10 cellular contexts compared by ENCODE assay signal in genomic region chr1:147515046-147515869, GRCh38. TPM values are rescaled to one million over a fixed set of nuclear protein-coding genes. Genes with fewer than 3 reads are reported as not detected.
DNase-seq lines count a peak whose midpoint lies in the region; ATAC-seq and TF ChIP-seq lines count a peak whose summit lies in the region.
"Had no signal": no experiment of that assay in that cellular context is flagged by ENCODE, and none has a peak within 500 bp of the region (broad histone marks: within the 10 kb centered on the region; RNA-seq: fewer than 3 reads in every experiment).

No MANE protein-coding gene starts in this region.

- H3K4me1 ChIP-seq in foreskin keratinocyte = no peaks in the 10 kb centered on the region
- no peaks in the 10 kb centered on the region for H3K4me1 ChIP-seq in smooth muscle cell (ENCODE audit: low read depth)

- no peak for DNase-seq in activated naive CD4-positive, alpha-beta T cell treated with anti-CD3 and anti-CD28 coated beads, Interleukin-2, amount 50 U/mL, for 72 hours (ENCODE audit: low spot score in 2 of 2)
- DNase-seq in activated naive CD4-positive, alpha-beta T cell (lab: John Stamatoyannopoulos, UW) = no peak
- DNase-seq in RPMI8226 (peak; percentile 23), foreskin keratinocyte (peak; percentile 12 to 51), smooth muscle cell (lab: John Stamatoyannopoulos, UW; ENCODE audit: unreplicated experiment) (no peak), hepatic stellate cell (ENCODE audit: low spot score) (no peak)
- DNase-seq in stimulated activated effector memory CD8-positive, alpha-beta T cell treated with anti-CD3 and anti-CD28 coated beads, Interleukin-12 subunit alpha, Interleukin-12 subunit beta, amount 100 ng/mL, for 72 hours (ENCODE audit: low spot score in 2 of 2) = no peak
- no peak for DNase-seq in activated naive CD4-positive, alpha-beta T cell treated with anti-CD3 and anti-CD28 coated beads, Interleukin-2, amount 50 U/mL, for 16 hours
- DNase-seq: activated B cell treated with CpG ODN at 0.5 μM for 24 hours had no signal

- H3K36me3 ChIP-seq in smooth muscle cell (ENCODE audit: low read depth) = no peaks in the 10 kb centered on the region

- H3K27ac Mint-ChIP-seq in activated naive CD4-positive, alpha-beta T cell treated with anti-CD3 and anti-CD28 coated beads, Interleukin-2, amount 50 U/mL, for 72 hours = peak overlapping the region in 1 of 2 donors; percentile 27
- H3K27ac Mint-ChIP-seq in stimulated activated effector memory CD8-positive, alpha-beta T cell treated with anti-CD3 and anti-CD28 coated beads, Interleukin-12 subunit alpha, Interleukin-12 subunit beta, amount 100 ng/mL, for 72 hours = no peak overlapping the region
- H3K27ac Mint-ChIP-seq: activated B cell treated with CpG ODN at 0.5 μM for 24 hours had no signal

- no peak overlapping the region for H3K4me3 ChIP-seq in smooth muscle cell
- H3K4me3 ChIP-seq: skin epidermis had no signal

- no peaks in the 10 kb centered on the region for H3F3A ChIP-seq in smooth muscle cell (ENCODE audit: low read depth)

- H3K4me3 Mint-ChIP-seq in stimulated activated effector memory CD8-positive, alpha-beta T cell treated with anti-CD3 and anti-CD28 coated beads, Interleukin-12 subunit alpha, Interleukin-12 subunit beta, amount 100 ng/mL, for 72 hours = no peak overlapping the region
- H3K4me3 Mint-ChIP-seq: activated B cell treated with CpG ODN at 0.5 μM for 24 hours had no signal

- peak; percentile 58 for TF ChIP-seq CTCF in foreskin keratinocyte (conservative IDR thresholded peaks at IDR 0.05)
- no peak for TF ChIP-seq CTCF in smooth muscle cell (IDR thresholded peaks at IDR 0.05; ENCODE audit: borderline replicate concordance, insufficient read depth, poor library complexity, severe bottlenecking)

- no peak overlapping the region for H3K9ac ChIP-seq in smooth muscle cell (ENCODE audit: low read depth)

- H3K9me3 Mint-ChIP-seq in activated naive CD4-positive, alpha-beta T cell treated with anti-CD3 and anti-CD28 coated beads, Interleukin-2, amount 50 U/mL, for 72 hours = peaks cover 5% of the 10 kb centered on the region in 2 donors
- peaks cover 5% of the 10 kb centered on the region for H3K9me3 Mint-ChIP-seq in stimulated activated effector memory CD8-positive, alpha-beta T cell treated with anti-CD3 and anti-CD28 coated beads, Interleukin-12 subunit alpha, Interleukin-12 subunit beta, amount 100 ng/mL, for 72 hours

- H3K9me3 ChIP-seq in smooth muscle cell (replicated peaks; ENCODE audit: low read depth) = no peaks in the 10 kb centered on the region

- H2AFZ ChIP-seq in smooth muscle cell (ENCODE audit: low read depth) = no peak overlapping the region

- peaks cover 8% of the 10 kb centered on the region for H3K27me3 ChIP-seq in foreskin keratinocyte
- no peaks in the 10 kb centered on the region for H3K27me3 ChIP-seq in smooth muscle cell (ENCODE audit: low read depth)

- H3K36me3 Mint-ChIP-seq in activated naive CD4-positive, alpha-beta T cell treated with anti-CD3 and anti-CD28 coated beads, Interleukin-2, amount 50 U/mL, for 72 hours = peaks cover 6 to 7% of the 10 kb centered on the region in 2 donors
- H3K36me3 Mint-ChIP-seq in stimulated activated effector memory CD8-positive, alpha-beta T cell treated with anti-CD3 and anti-CD28 coated beads, Interleukin-12 subunit alpha, Interleukin-12 subunit beta, amount 100 ng/mL, for 72 hours = no peaks in the 10 kb centered on the region

- no peaks in the 10 kb centered on the region for H3K79me2 ChIP-seq in smooth muscle cell (ENCODE audit: low read depth)

- H3K4me2 ChIP-seq in smooth muscle cell = no peak overlapping the region

- H3K4me1 Mint-ChIP-seq in stimulated activated effector memory CD8-positive, alpha-beta T cell treated with anti-CD3 and anti-CD28 coated beads, Interleukin-12 subunit alpha, Interleukin-12 subunit beta, amount 100 ng/mL, for 72 hours = no peaks in the 10 kb centered on the region
- H3K4me1 Mint-ChIP-seq: activated B cell treated with CpG ODN at 0.5 μM for 24 hours had no signal

- ATAC-seq in activated naive CD4-positive, alpha-beta T cell treated with anti-CD3 and anti-CD28 coated beads, Interleukin-2, amount 50 U/mL, for 72 hours = peak; percentile 80 to 87
- peak; percentile 41 for ATAC-seq in foreskin keratinocyte
- peak; percentile 54 for ATAC-seq in stimulated activated effector memory CD8-positive, alpha-beta T cell treated with anti-CD3 and anti-CD28 coated beads, Interleukin-12 subunit alpha, Interleukin-12 subunit beta, amount 100 ng/mL, for 72 hours

- H4K20me1 ChIP-seq in smooth muscle cell (ENCODE audit: low read depth) = no peaks in the 10 kb centered on the region

- 69% methylated on average over 5 of the region's 5 CpGs for WGBS in smooth muscle cell (ENCODE audit: low lambda C conversion rate)

- no peak overlapping the region for H3K27ac ChIP-seq in foreskin keratinocyte
- H3K27ac ChIP-seq in smooth muscle cell (ENCODE audit: low read depth) = no peak overlapping the region

RNA-seq across cellular contexts. Expression of gene BCL9, which starts 26.0 kb away (rescaled TPM):
- total RNA-seq in activated naive CD4-positive, alpha-beta T cell treated with anti-CD3 and anti-CD28 coated beads, Interleukin-2, amount 50 U/mL, for 72 hours = 10 to 100 TPM; 24.8 to 34.3 TPM
- total RNA-seq in foreskin keratinocyte (9.6 and 10.3 TPM in 2 replicates), smooth muscle cell (12.2 and 19.2 TPM in 2 replicates)
- polyA plus RNA-seq in foreskin keratinocyte (2.4 and 2.7 TPM in 2 replicates), smooth muscle cell (11.1 and 15.6 TPM in 2 replicates)

Comparison
In these comparisons a context has a peak if more than half of its experiments do, and no peak if none do; other contexts are left out.
1. DNase-seq: peak in RPMI8226 (single experiment) and foreskin keratinocyte (2 of 2); none in activated naive CD4-positive, alpha-beta T cell treated with anti-CD3 and anti-CD28 coated beads, Interleukin-2, amount 50 U/mL, for 72 hours (0 of 2), activated naive CD4-positive, alpha-beta T cell (0 of 4), stimulated activated effector memory CD8-positive, alpha-beta T cell treated with anti-CD3 and anti-CD28 coated beads, Interleukin-12 subunit alpha, Interleukin-12 subunit beta, amount 100 ng/mL, for 72 hours (0 of 2), smooth muscle cell (single experiment), activated naive CD4-positive, alpha-beta T cell treated with anti-CD3 and anti-CD28 coated beads, Interleukin-2, amount 50 U/mL, for 16 hours (single experiment) and hepatic stellate cell (single experiment).
2. Peak in every context shown above with its lines, with median percentiles within 50 percentile points of each other: ATAC-seq.